ENCODE assay signal across 10 cellular contexts in genomic region chr4:143355540-143356217, GRCh38. TPM values are rescaled to one million over a fixed set of nuclear protein-coding genes. Genes with fewer than 3 reads are reported as not detected.
DNase-seq lines count a peak whose midpoint lies in the region; ATAC-seq, FAIRE-seq and TF ChIP-seq lines count a peak whose summit lies in the region.
"Had no signal": no experiment of that assay in that cellular context is flagged by ENCODE, and none has a peak within 500 bp of the region (broad histone marks: within the 10 kb centered on the region; RNA-seq: fewer than 3 reads in every experiment).

No MANE protein-coding gene starts in this region.

- H3K27me3 Mint-ChIP-seq in astrocyte (ENCODE audit: low read depth, unreplicated experiment) (no peaks in the 10 kb centered on the region), immature natural killer cell (ENCODE audit: low read depth in 3 of 3) (peaks cover 0 to 5% (median 1%) of the 10 kb centered on the region in 3 donors)
- H3K27me3 Mint-ChIP-seq in activated naive CD8-positive, alpha-beta T cell treated with anti-CD3 and anti-CD28 coated beads for 36 hours: peaks cover 3% of the 10 kb centered on the region

- H3K4me3 ChIP-seq in astrocyte (ENCODE audit: insufficient read depth, low read depth, low read length): no peak overlapping the region

- DNase-seq in HT1080 (ENCODE audit: low read depth) (peak; percentile 23), astrocyte (ENCODE audit: low read depth) (peak; percentile 46), immature natural killer cell (no peak), ureter (ENCODE audit: low spot score) (no peak)
- DNase-seq in activated naive CD8-positive, alpha-beta T cell treated with anti-CD3 and anti-CD28 coated beads for 36 hours: no peak
- no peak for DNase-seq in stimulated activated CD4-positive, alpha-beta T cell treated with anti-CD3 and anti-CD28 coated beads, Interleukin-4, amount 100 ng/mL, for 24 hours
- DNase-seq: hippocampal formation had no signal

- H3K36me3 ChIP-seq in astrocyte (ENCODE audit: insufficient read depth, low read length): no peaks in the 10 kb centered on the region

- H3K9me3 ChIP-seq in astrocyte (ENCODE audit: insufficient read depth, low read depth, low read length): no peaks in the 10 kb centered on the region

- no peak overlapping the region for H2AFZ ChIP-seq in astrocyte (ENCODE audit: low read depth, low read length)

- H3K4me1 ChIP-seq in astrocyte (ENCODE audit: insufficient read depth, low read length): peaks cover 28% of the 10 kb centered on the region

- H3K4me2 ChIP-seq in astrocyte (ENCODE audit: low read length): peak overlapping the region; percentile 37

- H3K27me3 ChIP-seq in astrocyte (ENCODE audit: insufficient read depth, low read length): no peaks in the 10 kb centered on the region

- peak; percentile 41 for FAIRE-seq in astrocyte (lab: Jason Lieb, UNC)

- H3K27ac Mint-ChIP-seq in astrocyte (ENCODE audit: unreplicated experiment) (peak overlapping the region; percentile 80), immature natural killer cell (peak overlapping the region in 4 of 6 donors; percentile 16 to 86 (median 62))
- H3K27ac Mint-ChIP-seq in activated naive CD8-positive, alpha-beta T cell treated with anti-CD3 and anti-CD28 coated beads for 36 hours: no peak overlapping the region
- H3K27ac Mint-ChIP-seq: activated naive CD4-positive, alpha-beta T cell treated with anti-CD3 and anti-CD28 coated beads, Interleukin-2, amount 50 U/mL, for 24 hours had no signal

- H3K79me2 ChIP-seq in astrocyte (ENCODE audit: insufficient read depth, low read length): peaks cover 6% of the 10 kb centered on the region

- H3K36me3 Mint-ChIP-seq in astrocyte (ENCODE audit: low read depth, unreplicated experiment) (no peaks in the 10 kb centered on the region), immature natural killer cell (no peaks in the 10 kb centered on the region)
- H3K36me3 Mint-ChIP-seq in activated naive CD8-positive, alpha-beta T cell treated with anti-CD3 and anti-CD28 coated beads for 36 hours: peaks cover 3% of the 10 kb centered on the region
- H3K36me3 Mint-ChIP-seq: activated naive CD4-positive, alpha-beta T cell treated with anti-CD3 and anti-CD28 coated beads, Interleukin-2, amount 50 U/mL, for 24 hours had no signal

- no peak overlapping the region for H3K27ac ChIP-seq in astrocyte (ENCODE audit: low read depth, low read length)
- peak overlapping the region; percentile 46 for H3K27ac ChIP-seq in temporal lobe (ENCODE audit: low read depth, low read length)

- H3K9ac ChIP-seq in astrocyte (ENCODE audit: low read length): no peak overlapping the region

- H3K4me1 Mint-ChIP-seq in astrocyte (ENCODE audit: low read depth, unreplicated experiment) (peaks cover 38% of the 10 kb centered on the region), immature natural killer cell (peaks cover 29 to 62% of the 10 kb centered on the region in 2 donors)
- peaks cover 21% of the 10 kb centered on the region for H3K4me1 Mint-ChIP-seq in activated naive CD8-positive, alpha-beta T cell treated with anti-CD3 and anti-CD28 coated beads for 36 hours

- TF ChIP-seq CTCF in astrocyte (IDR thresholded peaks at IDR 0.05; ENCODE audit: insufficient read depth, low read depth, low read length): no peak

- ATAC-seq in GM21786 (IDR thresholded peaks at IDR 0.05; ENCODE audit: unreplicated experiment): no peak

- H3K9me3 Mint-ChIP-seq in astrocyte (ENCODE audit: unreplicated experiment): no peaks in the 10 kb centered on the region
- H3K9me3 Mint-ChIP-seq in immature natural killer cell: no peaks in the 10 kb centered on the region
- no peaks in the 10 kb centered on the region for H3K9me3 Mint-ChIP-seq in activated naive CD8-positive, alpha-beta T cell treated with anti-CD3 and anti-CD28 coated beads for 36 hours
- H3K9me3 Mint-ChIP-seq: activated naive CD4-positive, alpha-beta T cell treated with anti-CD3 and anti-CD28 coated beads, Interleukin-2, amount 50 U/mL, for 24 hours had no signal

- H3K4me3 Mint-ChIP-seq in astrocyte (ENCODE audit: unreplicated experiment) (peak overlapping the region; percentile 37), immature natural killer cell (no peak overlapping the region)
- H3K4me3 Mint-ChIP-seq in activated naive CD8-positive, alpha-beta T cell treated with anti-CD3 and anti-CD28 coated beads for 36 hours: no peak overlapping the region
- H3K4me3 Mint-ChIP-seq: activated naive CD4-positive, alpha-beta T cell treated with anti-CD3 and anti-CD28 coated beads, Interleukin-2, amount 50 U/mL, for 24 hours had no signal

- no peaks in the 10 kb centered on the region for H4K20me1 ChIP-seq in astrocyte (ENCODE audit: insufficient read depth, low read length)

RNA-seq across cellular contexts. Expression of gene GAB1, which starts 19.0 kb away (rescaled TPM):
- 6.3 and 9.8 TPM in 2 replicates for total RNA-seq in HT1080 (2014; rRNA removed; shearing (Covaris generic))
- 2.7 and 5.2 TPM in 2 replicates for polyA plus RNA-seq in HT1080 (2015; cell fraction: cytosol; rRNA removed)
- polyA plus RNA-seq in HT1080 (2015; cell fraction: nucleus; rRNA removed): 6.8 and 10.5 TPM in 2 replicates
- 12.4 and 13.6 TPM in 2 replicates for total RNA-seq in astrocyte
- 1 to 10 TPM in 2 of 3 donors, not detected in 1; 1.9 to 2.9 TPM for polyA plus RNA-seq in immature natural killer cell
- total RNA-seq in temporal lobe: 20.2 TPM
- under 1 TPM; 0.24 to 0.74 TPM for total RNA-seq in activated naive CD8-positive, alpha-beta T cell treated with anti-CD3 and anti-CD28 coated beads for 36 hours
- total RNA-seq in ureter: 42.4 TPM

Comparison
In these comparisons a context has a peak if more than half of its experiments do, and no peak if none do; other contexts are left out.
1. DNase-seq: peak in HT1080 (single experiment) and astrocyte (single experiment); none in immature natural killer cell (0 of 3), activated naive CD8-positive, alpha-beta T cell treated with anti-CD3 and anti-CD28 coated beads for 36 hours (single experiment), stimulated activated CD4-positive, alpha-beta T cell treated with anti-CD3 and anti-CD28 coated beads, Interleukin-4, amount 100 ng/mL, for 24 hours (single experiment) and ureter (single experiment).